Comparison of ENCODE assay signal across 8 cellular contexts in the genomic region with DNA sequence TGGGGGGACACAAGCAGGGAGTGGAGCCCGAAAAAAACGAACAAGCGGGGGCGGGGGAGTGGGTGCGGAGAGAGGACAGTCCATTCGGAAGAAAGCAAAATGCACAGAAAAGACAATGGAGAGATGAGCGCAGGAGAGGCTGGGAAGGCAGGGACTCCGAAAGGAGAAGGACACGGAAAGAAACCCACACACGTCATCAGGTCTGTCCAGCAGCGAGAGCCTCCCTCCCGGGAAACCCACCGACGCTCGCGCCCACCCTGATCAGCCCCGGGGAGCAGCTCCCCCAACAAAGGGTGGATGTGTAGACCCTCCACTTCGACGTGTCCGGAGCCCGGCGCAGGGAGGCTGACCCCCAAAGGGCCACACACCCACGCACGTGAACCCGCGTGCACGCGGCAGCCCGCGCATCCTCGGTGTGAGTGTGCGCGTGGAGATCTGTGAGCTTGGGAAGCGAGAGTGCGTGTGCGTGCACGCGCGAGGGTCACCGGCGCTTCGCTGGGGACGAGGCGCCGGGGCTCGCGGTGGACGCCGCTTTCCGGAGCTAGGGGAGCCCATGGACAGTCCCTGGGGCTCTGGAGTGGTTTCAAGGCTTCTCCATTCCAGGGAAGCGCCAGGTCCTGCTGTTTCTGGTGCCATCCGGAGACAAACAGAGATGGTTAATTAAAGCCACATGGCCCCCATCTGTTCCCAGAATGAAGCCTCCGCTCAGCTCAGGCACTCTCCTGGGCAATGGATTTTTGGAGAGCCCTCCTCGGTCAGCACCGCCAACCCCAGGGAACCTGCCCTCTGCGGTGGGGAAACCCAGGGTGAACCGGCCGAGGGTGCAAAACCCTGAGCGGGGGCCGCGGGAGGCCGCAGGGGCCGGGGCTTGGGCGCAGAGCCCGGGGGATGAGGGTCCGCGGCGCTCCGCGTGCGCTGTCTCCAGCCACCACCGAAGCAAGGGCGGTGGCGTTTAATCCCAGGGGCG. TPM values are rescaled to one million over a fixed set of nuclear protein-coding genes. Genes with fewer than 3 reads are reported as not detected.
DNase-seq lines count a peak whose midpoint lies in the region; ATAC-seq and TF ChIP-seq lines count a peak whose summit lies in the region.

No MANE protein-coding gene starts in this region.

- peaks cover 46% of the 10 kb centered on the region for H3K27me3 Mint-ChIP-seq in activated T-helper 17 cell treated with anti-CD3 and anti-CD28 coated beads, Interleukin-2, amount 50 U/mL, for 72 hours

- peak overlapping the region; percentile 78 for H3K4me3 ChIP-seq in AG09309 (ENCODE audit: control insufficient read depth, low read depth, low read length)
- H3K4me3 ChIP-seq in heart left ventricle = peak overlapping the region; percentile 63 to 91 (median 72)
- peak overlapping the region; percentile 88 for H3K4me3 ChIP-seq in rectal smooth muscle tissue (ENCODE audit: low read length)

- no peaks in the 10 kb centered on the region for H3K9me3 ChIP-seq in heart left ventricle

- H3K36me3 Mint-ChIP-seq in activated T-helper 17 cell treated with anti-CD3 and anti-CD28 coated beads, Interleukin-2, amount 50 U/mL, for 72 hours (ENCODE audit: low read depth) = no peaks in the 10 kb centered on the region

- DNase-seq in AG09309 (ENCODE audit: low read depth) (peak; percentile 20), HCEC 1CT (peak; percentile 61), heart left ventricle (peak in 3 of 5 donors; percentile 29 to 48 (median 42)), germinal center (ENCODE audit: low spot score) (no peak), NCI-H226 (no peak)

- ATAC-seq in activated T-helper 17 cell treated with anti-CD3 and anti-CD28 coated beads, Interleukin-2, amount 50 U/mL, for 72 hours (replicated peaks) = no peak
- ATAC-seq in heart left ventricle (peak in 3 of 4 donors; percentile 21 to 40 (median 30)), GM19351 (IDR thresholded peaks at IDR 0.05; ENCODE audit: unreplicated experiment) (no peak)

- TF ChIP-seq POLR2A in heart left ventricle (IDR thresholded peaks at IDR 0.05) = no peak

- H3K9ac ChIP-seq in rectal smooth muscle tissue (ENCODE audit: low read length) = peak overlapping the region; percentile 7

- no peaks in the 10 kb centered on the region for H3K9me3 Mint-ChIP-seq in activated T-helper 17 cell treated with anti-CD3 and anti-CD28 coated beads, Interleukin-2, amount 50 U/mL, for 72 hours

- peaks cover 0 to 36% (median 0%) of the 10 kb centered on the region in 9 donors for H3K27me3 ChIP-seq in heart left ventricle
- H3K27me3 ChIP-seq in rectal smooth muscle tissue (ENCODE audit: control insufficient read depth, insufficient read depth, low read length) = no peaks in the 10 kb centered on the region

- H3K4me3 Mint-ChIP-seq in activated T-helper 17 cell treated with anti-CD3 and anti-CD28 coated beads, Interleukin-2, amount 50 U/mL, for 72 hours = peak overlapping the region; percentile 74

- intact Hi-C loops in heart left ventricle (cut with DNase I) = loop anchor here (1.0 to 10.0 kb wide), 10 partner anchors 30 to 145 kb away; partner anchors contain the start of gene DLD (in 2 of the 10)

- H3K4me1 Mint-ChIP-seq in activated T-helper 17 cell treated with anti-CD3 and anti-CD28 coated beads, Interleukin-2, amount 50 U/mL, for 72 hours = peaks cover 5% of the 10 kb centered on the region

- peak overlapping the region; percentile 52 to 92 (median 86) for H3K27ac ChIP-seq in heart left ventricle
- H3K27ac ChIP-seq in rectal smooth muscle tissue (ENCODE audit: low read depth, low read length) = peak overlapping the region; percentile 72

- H3K27ac Mint-ChIP-seq in activated T-helper 17 cell treated with anti-CD3 and anti-CD28 coated beads, Interleukin-2, amount 50 U/mL, for 72 hours = no peak overlapping the region

- TF ChIP-seq CTCF in AG09309 (IDR thresholded peaks at IDR 0.05; ENCODE audit: control insufficient read depth, insufficient read depth, low read depth, low read length, missing control alignments) (no peak), heart left ventricle (IDR thresholded peaks at IDR 0.05) (no peak)

- 0 to 1% (median 1%) methylated on average over 57 to 75 of the region's 75 CpGs for WGBS in heart left ventricle, 4 donors

- H3K4me1 ChIP-seq in heart left ventricle = peaks cover 0 to 56% (median 35%) of the 10 kb centered on the region in 12 donors
- H3K4me1 ChIP-seq in rectal smooth muscle tissue (ENCODE audit: control insufficient read depth, insufficient read depth, low read length) = peaks cover 3% of the 10 kb centered on the region

- H3K36me3 ChIP-seq in heart left ventricle (peaks cover 0 to 16% (median 10%) of the 10 kb centered on the region in 9 donors), rectal smooth muscle tissue (ENCODE audit: control insufficient read depth, insufficient read depth, low read length) (no peaks in the 10 kb centered on the region)

RNA-seq across cellular contexts. Expression of gene LAMB1, which starts 0.9 kb away (rescaled TPM):
- not detected for total RNA-seq in activated T-helper 17 cell treated with anti-CD3 and anti-CD28 coated beads, Interleukin-2, amount 50 U/mL, for 72 hours
- 100 to 1,000 TPM in 2 of 9 donors, 10 to 100 TPM in 7; 29.1 to 121 (median 58.0) TPM for total RNA-seq in heart left ventricle
- 10 to 100 TPM; 51.6 to 53.2 TPM for polyA plus RNA-seq in heart left ventricle

Comparison
In these comparisons a context has a peak if more than half of its experiments do, and no peak if none do; other contexts are left out.
1. DNase-seq: peak in AG09309 (single experiment), HCEC 1CT (single experiment) and heart left ventricle (3 of 5); none in germinal center (single experiment) and NCI-H226 (single experiment).
2. ATAC-seq: peak in heart left ventricle (3 of 4); none in activated T-helper 17 cell treated with anti-CD3 and anti-CD28 coated beads, Interleukin-2, amount 50 U/mL, for 72 hours (single experiment) and GM19351 (single experiment).
3. RNA of gene LAMB1, which starts 0.9 kb away (total RNA-seq): 29.1 to 121 TPM in heart left ventricle; not detected in activated T-helper 17 cell treated with anti-CD3 and anti-CD28 coated beads, Interleukin-2, amount 50 U/mL, for 72 hours; every median in the first group is over 10 times any median in the second.
4. Peak in every context shown above with its lines, with median percentiles within 50 percentile points of each other: H3K4me3 ChIP-seq.